In the genomic region with DNA sequence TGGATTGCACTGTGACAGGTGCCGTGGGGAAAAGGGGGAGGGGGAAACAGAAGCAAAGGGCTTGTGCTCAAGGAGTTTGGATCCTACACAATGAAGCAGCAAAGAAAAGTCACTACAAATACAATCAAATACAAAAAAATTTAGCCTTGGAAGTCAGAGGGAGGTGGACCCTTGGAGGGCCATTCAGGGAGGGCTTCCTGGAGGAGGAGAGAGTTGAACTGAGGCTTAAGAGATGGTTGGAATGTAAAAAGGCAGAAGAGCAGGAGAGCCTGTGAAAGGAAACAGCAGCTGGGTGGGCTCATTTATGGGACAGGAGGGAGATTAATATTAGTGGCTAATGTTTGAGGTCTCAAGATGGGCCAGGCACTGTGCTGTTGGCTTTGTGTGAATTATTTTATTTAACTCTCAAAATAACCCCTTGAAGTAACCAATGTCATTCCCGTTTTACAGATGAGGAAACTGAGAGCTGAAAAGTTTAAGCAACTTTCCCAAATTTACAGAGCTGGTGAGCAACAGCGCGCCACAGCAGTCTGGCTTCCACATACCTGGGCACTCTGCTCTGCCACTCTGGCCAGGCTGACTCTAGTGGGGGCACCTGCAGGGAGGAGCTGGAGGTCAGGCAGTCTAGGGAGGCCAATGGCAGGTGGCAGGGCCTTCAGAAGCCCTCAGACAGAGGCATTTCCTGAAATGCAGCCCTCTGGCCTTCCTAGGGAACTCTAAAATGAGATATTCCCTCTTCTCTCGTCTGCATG, we compare ENCODE assay signal across 2 cellular contexts.
TF ChIP-seq lines count a peak whose summit lies in the region.

No MANE protein-coding gene starts in this region.

TF ChIP-seq in IMR-90, 13 proteins besides CTCF, POLR2A, EP300 and RAD21:
- TF ChIP-seq, protein P1, sequence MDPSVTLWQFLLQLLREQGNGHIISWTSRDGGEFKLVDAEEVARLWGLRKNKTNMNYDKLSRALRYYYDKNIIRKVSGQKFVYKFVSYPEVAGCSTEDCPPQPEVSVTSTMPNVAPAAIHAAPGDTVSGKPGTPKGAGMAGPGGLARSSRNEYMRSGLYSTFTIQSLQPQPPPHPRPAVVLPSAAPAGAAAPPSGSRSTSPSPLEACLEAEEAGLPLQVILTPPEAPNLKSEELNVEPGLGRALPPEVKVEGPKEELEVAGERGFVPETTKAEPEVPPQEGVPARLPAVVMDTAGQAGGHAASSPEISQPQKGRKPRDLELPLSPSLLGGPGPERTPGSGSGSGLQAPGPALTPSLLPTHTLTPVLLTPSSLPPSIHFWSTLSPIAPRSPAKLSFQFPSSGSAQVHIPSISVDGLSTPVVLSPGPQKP (IDR thresholded peaks at IDR 0.05; ENCODE audit: borderline replicate concordance, low read depth, low read length), result no peak
- no peak for TF ChIP-seq MXI1 (IDR thresholded peaks at IDR 0.05; ENCODE audit: borderline replicate concordance, low read depth, low read length)
- TF ChIP-seq NFE2L2 (IDR thresholded peaks at IDR 0.05; ENCODE audit: low read depth, low read length), result no peak
- no peak for TF ChIP-seq RFX5 (IDR thresholded peaks at IDR 0.05; ENCODE audit: low read depth, low read length)
- no peak for TF ChIP-seq SMC3 (IDR thresholded peaks at IDR 0.05; ENCODE audit: low read depth, low read length)
- no peak for TF ChIP-seq CEBPB (IDR thresholded peaks at IDR 0.05; ENCODE audit: low read depth, low read length)
- no peak for TF ChIP-seq BHLHE40 (IDR thresholded peaks at IDR 0.05; ENCODE audit: low read depth, low read length)
- TF ChIP-seq RCOR1 (IDR thresholded peaks at IDR 0.05; ENCODE audit: insufficient replicate concordance, low read length), result no peak
- no peak for TF ChIP-seq MAZ (IDR thresholded peaks at IDR 0.05; ENCODE audit: borderline replicate concordance, low read depth, low read length)
- no peak for TF ChIP-seq FOS (IDR thresholded peaks at IDR 0.05; ENCODE audit: low read depth, low read length)
- no peak for TF ChIP-seq CHD1 (IDR thresholded peaks at IDR 0.05; ENCODE audit: low read depth, low read length)
- TF ChIP-seq, protein P2, sequence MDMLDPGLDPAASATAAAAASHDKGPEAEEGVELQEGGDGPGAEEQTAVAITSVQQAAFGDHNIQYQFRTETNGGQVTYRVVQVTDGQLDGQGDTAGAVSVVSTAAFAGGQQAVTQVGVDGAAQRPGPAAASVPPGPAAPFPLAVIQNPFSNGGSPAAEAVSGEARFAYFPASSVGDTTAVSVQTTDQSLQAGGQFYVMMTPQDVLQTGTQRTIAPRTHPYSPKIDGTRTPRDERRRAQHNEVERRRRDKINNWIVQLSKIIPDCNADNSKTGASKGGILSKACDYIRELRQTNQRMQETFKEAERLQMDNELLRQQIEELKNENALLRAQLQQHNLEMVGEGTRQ (IDR thresholded peaks at IDR 0.05; ENCODE audit: low read depth, low read length), result no peak
- no peak for TF ChIP-seq MAFK (IDR thresholded peaks at IDR 0.05; ENCODE audit: low read depth, low read length)
TF ChIP-seq in IMR-90: peak in this region for 0.

TF ChIP-seq in K562, 482 proteins besides CTCF, POLR2A, EP300 and RAD21:
- TF ChIP-seq RBM25 (IDR thresholded peaks at IDR 0.05; ENCODE audit: low read depth, low read length, severe bottlenecking), result peak; percentile 30
- no peak for TF ChIP-seq DMBX1 (CRISPR knock-in tag; IDR thresholded peaks at IDR 0.05; ENCODE audit: borderline replicate concordance)
- peak; percentile 92 for TF ChIP-seq ZFP36 (IDR thresholded peaks at IDR 0.05; ENCODE audit: low read depth, low read length, partially characterized antibody)
TF ChIP-seq in K562: peak in this region for 2.
